In genomic region chr16:48247311-48247710, GRCh38 we compare ENCODE assay signal across 15 cellular contexts. TPM values are rescaled to one million over a fixed set of nuclear protein-coding genes. Genes with fewer than 3 reads are reported as not detected.
A peak's percentile ranks its signal among the peaks of the same experiment; 100 is the strongest.
DNase-seq lines count a peak whose midpoint lies in the region; ATAC-seq and TF ChIP-seq lines count a peak whose summit lies in the region.
"Had no signal": no experiment of that assay in that cellular context is flagged by ENCODE, and none has a peak within 500 bp of the region (broad histone marks: within the 10 kb centered on the region; RNA-seq: fewer than 3 reads in every experiment).

TSS of gene ABCC11 (minus strand) at chr16:48247539. CDS start at chr16:48231921, 15,618 bp downstream.

- 19% methylated on average over 4 of the region's 4 CpGs for WGBS in liver

- no peak for TF ChIP-seq CTCF in liver (IDR thresholded peaks at IDR 0.05; ENCODE audit: low read depth, low read length, missing input control)
- TF ChIP-seq CTCF in type B pancreatic cell (conservative IDR thresholded peaks at IDR 0.05): no peak

- peak within 1 kb of the TSS; percentile 87 to 91 (median 88) for H3K4me3 ChIP-seq in liver (ENCODE audit: low read depth in 1 of 3, low read length in 3 of 3)

- no peak for ATAC-seq in activated T-cell treated with anti-CD3 and anti-CD28 coated beads, Interleukin-2, amount 50 U/mL, for 4 hours
- ATAC-seq in GM18502 (IDR thresholded peaks at IDR 0.05; ENCODE audit: poor library complexity, unreplicated experiment): no peak

- peak within 1 kb of the TSS; percentile 95 to 98 for H3K27ac ChIP-seq in liver (ENCODE audit: low read depth in 1 of 2, low read length in 2 of 2)
- H3K27ac ChIP-seq: epithelial cell of prostate, upper lobe of left lung had no signal

- no peak for TF ChIP-seq RAD21 in liver (IDR thresholded peaks at IDR 0.05)

- DNase-seq in activated T-cell treated with anti-CD3 and anti-CD28 coated beads, Interleukin-2, amount 50 U/mL, for 4 hours: no peak
- DNase-seq in activated T-cell treated with anti-CD3 and anti-CD28 coated beads for 4 hours (no peak), type B pancreatic cell (ENCODE audit: extremely low spot score, unreplicated experiment) (no peak), activated gamma-delta T cell treated with Interleukin-2 at 50 U/mL for 16 hours (no peak), COR-L47 (lab: John Stamatoyannopoulos, UW) (no peak)
- no peak for DNase-seq in activated naive CD8-positive, alpha-beta T cell treated with anti-CD3 and anti-CD28 coated beads for 36 hours
- DNase-seq: NCI-H1092 treated with DMSO at 0.1 percent for 48 hours, NCI-H510A treated with DMSO at 0.1 percent for 48 hours, small intestine had no signal

- peaks cover 11% of the 10 kb centered on the region for H3K36me3 Mint-ChIP-seq in activated T-cell treated with anti-CD3 and anti-CD28 coated beads, Interleukin-2, amount 50 U/mL, for 4 hours (ENCODE audit: insufficient read depth)
- H3K36me3 Mint-ChIP-seq in activated naive CD8-positive, alpha-beta T cell treated with anti-CD3 and anti-CD28 coated beads for 36 hours: peaks cover 7% of the 10 kb centered on the region
- H3K36me3 Mint-ChIP-seq in type B pancreatic cell: no peaks in the 10 kb centered on the region

- H3K27me3 Mint-ChIP-seq in activated T-cell treated with anti-CD3 and anti-CD28 coated beads, Interleukin-2, amount 50 U/mL, for 4 hours (ENCODE audit: low read depth): no peaks in the 10 kb centered on the region
- no peaks in the 10 kb centered on the region for H3K27me3 Mint-ChIP-seq in activated naive CD8-positive, alpha-beta T cell treated with anti-CD3 and anti-CD28 coated beads for 36 hours
- no peaks in the 10 kb centered on the region for H3K27me3 Mint-ChIP-seq in type B pancreatic cell

- peaks cover 2 to 36% (median 27%) of the 10 kb centered on the region in 4 donors for H3K4me1 ChIP-seq in liver (ENCODE audit: control insufficient read depth in 4 of 4, insufficient read depth in 4 of 4, low read length in 3 of 4)

- H3K9me3 Mint-ChIP-seq in activated T-cell treated with anti-CD3 and anti-CD28 coated beads, Interleukin-2, amount 50 U/mL, for 4 hours: no peaks in the 10 kb centered on the region
- no peaks in the 10 kb centered on the region for H3K9me3 Mint-ChIP-seq in activated naive CD8-positive, alpha-beta T cell treated with anti-CD3 and anti-CD28 coated beads for 36 hours
- H3K9me3 Mint-ChIP-seq in type B pancreatic cell: no peaks in the 10 kb centered on the region

- H3K27ac Mint-ChIP-seq in activated naive CD8-positive, alpha-beta T cell treated with anti-CD3 and anti-CD28 coated beads for 36 hours: no peak within 1 kb of the TSS
- H3K27ac Mint-ChIP-seq in type B pancreatic cell: no peak within 1 kb of the TSS

- no peaks in the 10 kb centered on the region for H3K9me3 ChIP-seq in liver (ENCODE audit: control insufficient read depth in 4 of 4, low read length in 3 of 4)
- H3K9me3 ChIP-seq: upper lobe of left lung had no signal

- peak within 1 kb of the TSS; percentile 97 to 100 for H3K9ac ChIP-seq in liver (ENCODE audit: low read depth in 1 of 2, low read length in 2 of 2)

- H3K27me3 ChIP-seq in liver (ENCODE audit: control insufficient read depth in 4 of 4, insufficient read depth in 4 of 4, low read length in 3 of 4): no peaks in the 10 kb centered on the region
- H3K27me3 ChIP-seq: upper lobe of left lung had no signal

- peaks cover 59% of the 10 kb centered on the region for H3K4me1 Mint-ChIP-seq in activated T-cell treated with anti-CD3 and anti-CD28 coated beads, Interleukin-2, amount 50 U/mL, for 4 hours (ENCODE audit: low read depth)
- peaks cover 33% of the 10 kb centered on the region for H3K4me1 Mint-ChIP-seq in activated naive CD8-positive, alpha-beta T cell treated with anti-CD3 and anti-CD28 coated beads for 36 hours
- H3K4me1 Mint-ChIP-seq in type B pancreatic cell (ENCODE audit: unreplicated experiment): peaks cover 25% of the 10 kb centered on the region

- H3K4me3 Mint-ChIP-seq in activated T-cell treated with anti-CD3 and anti-CD28 coated beads, Interleukin-2, amount 50 U/mL, for 4 hours: peak within 1 kb of the TSS; percentile 97
- peak within 1 kb of the TSS; percentile 48 for H3K4me3 Mint-ChIP-seq in activated naive CD8-positive, alpha-beta T cell treated with anti-CD3 and anti-CD28 coated beads for 36 hours
- peak within 1 kb of the TSS; percentile 96 for H3K4me3 Mint-ChIP-seq in type B pancreatic cell

- peaks cover 0 to 2% (median under 1%) of the 10 kb centered on the region in 4 donors for H3K36me3 ChIP-seq in liver (ENCODE audit: control insufficient read depth in 4 of 4, insufficient read depth in 3 of 4, low read depth in 1 of 4, low read length in 3 of 4)
- H3K36me3 ChIP-seq: upper lobe of left lung had no signal

TF ChIP-seq in liver, 16 proteins besides CTCF, POLR2A, EP300 and RAD21:
- TF ChIP-seq TAF1 (conservative IDR thresholded peaks at IDR 0.05): no peak
- no peak for TF ChIP-seq HNF4A (conservative IDR thresholded peaks at IDR 0.05)
- no peak for TF ChIP-seq EGR1 (IDR thresholded peaks at IDR 0.05; ENCODE audit: low read depth in 2 of 2)
- TF ChIP-seq HNF4G (IDR thresholded peaks at IDR 0.05): no peak
- TF ChIP-seq FOXA2 (IDR thresholded peaks at IDR 0.05): no peak
- no peak for TF ChIP-seq MAX (IDR thresholded peaks at IDR 0.05)
- no peak for TF ChIP-seq FOXA1 (IDR thresholded peaks at IDR 0.05)
- TF ChIP-seq YY1 (IDR thresholded peaks at IDR 0.05): no peak
- TF ChIP-seq NR2F2 (IDR thresholded peaks at IDR 0.05): no peak
- TF ChIP-seq SP1 (IDR thresholded peaks at IDR 0.05): no peak
- no peak for TF ChIP-seq ATF3 (IDR thresholded peaks at IDR 0.05)
- no peak for TF ChIP-seq GABPA (IDR thresholded peaks at IDR 0.05 in 1 of 2, conservative IDR thresholded peaks at IDR 0.05 in 1 of 2)
- TF ChIP-seq JUND (IDR thresholded peaks at IDR 0.05): no peak
- TF ChIP-seq RXRA (IDR thresholded peaks at IDR 0.05): no peak

RNA-seq across cellular contexts. Expression of gene ABCC11, which starts in this region (rescaled TPM):
- under 1 TPM; 0.05 to 0.08 (median 0.08) TPM for total RNA-seq in activated T-cell treated with anti-CD3 and anti-CD28 coated beads, Interleukin-2, amount 50 U/mL, for 4 hours
- under 1 TPM; 0.14 to 0.16 TPM for total RNA-seq in activated naive CD8-positive, alpha-beta T cell treated with anti-CD3 and anti-CD28 coated beads for 36 hours
- 10 to 100 TPM in 1 of 2 donors, 1 to 10 TPM in 1; 1.4 to 22.3 TPM for total RNA-seq in liver
- polyA plus RNA-seq in liver: 1 to 10 TPM; 2.5 to 2.8 TPM
- total RNA-seq in type B pancreatic cell (ENCODE audit: low replicate concordance): 0.07 and 0.19 TPM in 2 replicates
- total RNA-seq: Daoy, H1 had no signal
